1 cellular context compared by ENCODE assay signal in the genomic region with DNA sequence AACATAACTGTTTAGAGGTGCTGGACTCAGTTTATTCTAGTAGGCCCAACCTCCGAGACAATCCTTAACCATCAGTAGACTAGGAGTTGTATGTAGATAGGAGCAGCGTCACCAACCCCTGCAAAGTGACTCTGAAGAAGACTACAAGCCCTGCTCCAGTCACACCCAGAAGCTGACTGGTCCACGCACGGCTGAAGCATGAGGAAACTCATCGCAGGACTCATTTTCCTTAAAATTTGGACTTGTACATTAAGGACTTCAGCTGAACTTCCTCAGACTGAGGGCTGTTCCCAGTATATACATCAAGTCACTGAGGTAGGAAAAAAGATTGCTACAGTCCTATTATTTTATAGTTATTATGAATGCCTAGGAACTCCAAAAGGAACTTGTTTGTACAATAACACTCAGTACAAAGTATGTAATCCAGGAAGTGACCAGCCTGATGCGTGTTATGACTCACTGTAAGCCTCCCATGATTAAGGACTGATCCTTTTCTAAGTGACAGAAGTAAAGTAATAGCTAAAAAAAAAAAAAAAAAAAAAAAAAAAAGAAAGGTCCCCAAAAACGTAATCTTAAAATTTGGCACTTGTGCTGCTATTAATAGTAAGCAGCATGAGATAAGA.
TF ChIP-seq lines count a peak whose summit lies in the region.

No MANE protein-coding gene starts in this region.

TF ChIP-seq in GM12878, 131 proteins besides CTCF, POLR2A, EP300 and RAD21 (continued from another document):
- TF ChIP-seq, protein P1, sequence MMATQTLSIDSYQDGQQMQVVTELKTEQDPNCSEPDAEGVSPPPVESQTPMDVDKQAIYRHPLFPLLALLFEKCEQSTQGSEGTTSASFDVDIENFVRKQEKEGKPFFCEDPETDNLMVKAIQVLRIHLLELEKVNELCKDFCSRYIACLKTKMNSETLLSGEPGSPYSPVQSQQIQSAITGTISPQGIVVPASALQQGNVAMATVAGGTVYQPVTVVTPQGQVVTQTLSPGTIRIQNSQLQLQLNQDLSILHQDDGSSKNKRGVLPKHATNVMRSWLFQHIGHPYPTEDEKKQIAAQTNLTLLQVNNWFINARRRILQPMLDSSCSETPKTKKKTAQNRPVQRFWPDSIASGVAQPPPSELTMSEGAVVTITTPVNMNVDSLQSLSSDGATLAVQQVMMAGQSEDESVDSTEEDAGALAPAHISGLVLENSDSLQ (IDR thresholded peaks at IDR 0.05): peak; percentile 44; the same call in 1 of the 2 replicates
- TF ChIP-seq ASH2L (IDR thresholded peaks at IDR 0.05; ENCODE audit: borderline replicate concordance, low read depth): no peak
- no peak for TF ChIP-seq RELA (IDR thresholded peaks at IDR 0.05; ENCODE audit: borderline replicate concordance, partially characterized antibody)
- no peak for TF ChIP-seq NFIC (IDR thresholded peaks at IDR 0.05; ENCODE audit: low read depth, low read length)
- no peak for TF ChIP-seq ZNF622 (IDR thresholded peaks at IDR 0.05)
- TF ChIP-seq KAT2A (conservative IDR thresholded peaks at IDR 0.05; ENCODE audit: control insufficient read depth, low read depth, low read length): no peak
- 0 out of 2 replicates have a peak, but pooled peaks have one; percentile 17 for TF ChIP-seq ZNF24 (IDR thresholded peaks at IDR 0.05)
- no peak for TF ChIP-seq ZNF217 (IDR thresholded peaks at IDR 0.05)
- peak; percentile 26; the same call in 1 of the 2 replicates for TF ChIP-seq CREB1 (IDR thresholded peaks at IDR 0.05; ENCODE audit: low read depth)
- TF ChIP-seq, protein P2, sequence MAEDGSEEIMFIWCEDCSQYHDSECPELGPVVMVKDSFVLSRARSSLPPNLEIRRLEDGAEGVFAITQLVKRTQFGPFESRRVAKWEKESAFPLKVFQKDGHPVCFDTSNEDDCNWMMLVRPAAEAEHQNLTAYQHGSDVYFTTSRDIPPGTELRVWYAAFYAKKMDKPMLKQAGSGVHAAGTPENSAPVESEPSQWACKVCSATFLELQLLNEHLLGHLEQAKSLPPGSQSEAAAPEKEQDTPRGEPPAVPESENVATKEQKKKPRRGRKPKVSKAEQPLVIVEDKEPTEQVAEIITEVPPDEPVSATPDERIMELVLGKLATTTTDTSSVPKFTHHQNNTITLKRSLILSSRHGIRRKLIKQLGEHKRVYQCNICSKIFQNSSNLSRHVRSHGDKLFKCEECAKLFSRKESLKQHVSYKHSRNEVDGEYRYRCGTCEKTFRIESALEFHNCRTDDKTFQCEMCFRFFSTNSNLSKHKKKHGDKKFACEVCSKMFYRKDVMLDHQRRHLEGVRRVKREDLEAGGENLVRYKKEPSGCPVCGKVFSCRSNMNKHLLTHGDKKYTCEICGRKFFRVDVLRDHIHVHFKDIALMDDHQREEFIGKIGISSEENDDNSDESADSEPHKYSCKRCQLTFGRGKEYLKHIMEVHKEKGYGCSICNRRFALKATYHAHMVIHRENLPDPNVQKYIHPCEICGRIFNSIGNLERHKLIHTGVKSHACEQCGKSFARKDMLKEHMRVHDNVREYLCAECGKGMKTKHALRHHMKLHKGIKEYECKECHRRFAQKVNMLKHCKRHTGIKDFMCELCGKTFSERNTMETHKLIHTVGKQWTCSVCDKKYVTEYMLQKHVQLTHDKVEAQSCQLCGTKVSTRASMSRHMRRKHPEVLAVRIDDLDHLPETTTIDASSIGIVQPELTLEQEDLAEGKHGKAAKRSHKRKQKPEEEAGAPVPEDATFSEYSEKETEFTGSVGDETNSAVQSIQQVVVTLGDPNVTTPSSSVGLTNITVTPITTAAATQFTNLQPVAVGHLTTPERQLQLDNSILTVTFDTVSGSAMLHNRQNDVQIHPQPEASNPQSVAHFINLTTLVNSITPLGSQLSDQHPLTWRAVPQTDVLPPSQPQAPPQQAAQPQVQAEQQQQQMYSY (CRISPR knock-in tag; IDR thresholded peaks at IDR 0.05): no peak
- TF ChIP-seq, protein P3, sequence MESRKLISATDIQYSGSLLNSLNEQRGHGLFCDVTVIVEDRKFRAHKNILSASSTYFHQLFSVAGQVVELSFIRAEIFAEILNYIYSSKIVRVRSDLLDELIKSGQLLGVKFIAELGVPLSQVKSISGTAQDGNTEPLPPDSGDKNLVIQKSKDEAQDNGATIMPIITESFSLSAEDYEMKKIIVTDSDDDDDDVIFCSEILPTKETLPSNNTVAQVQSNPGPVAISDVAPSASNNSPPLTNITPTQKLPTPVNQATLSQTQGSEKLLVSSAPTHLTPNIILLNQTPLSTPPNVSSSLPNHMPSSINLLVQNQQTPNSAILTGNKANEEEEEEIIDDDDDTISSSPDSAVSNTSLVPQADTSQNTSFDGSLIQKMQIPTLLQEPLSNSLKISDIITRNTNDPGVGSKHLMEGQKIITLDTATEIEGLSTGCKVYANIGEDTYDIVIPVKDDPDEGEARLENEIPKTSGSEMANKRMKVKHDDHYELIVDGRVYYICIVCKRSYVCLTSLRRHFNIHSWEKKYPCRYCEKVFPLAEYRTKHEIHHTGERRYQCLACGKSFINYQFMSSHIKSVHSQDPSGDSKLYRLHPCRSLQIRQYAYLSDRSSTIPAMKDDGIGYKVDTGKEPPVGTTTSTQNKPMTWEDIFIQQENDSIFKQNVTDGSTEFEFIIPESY (IDR thresholded peaks at IDR 0.05): no peak
- TF ChIP-seq STAT3 (IDR thresholded peaks at IDR 0.05; ENCODE audit: low read depth, low read length): no peak
- no peak for TF ChIP-seq EGR1 (IDR thresholded peaks at IDR 0.05; ENCODE audit: borderline replicate concordance in 1 of 2, low read depth in 2 of 2, low read length in 2 of 2)
- TF ChIP-seq PAX5 (IDR thresholded peaks at IDR 0.05; ENCODE audit: borderline replicate concordance, low read depth, low read length): no peak
- no peak for TF ChIP-seq ZNF207 (IDR thresholded peaks at IDR 0.05; ENCODE audit: borderline replicate concordance)
- peak; percentile 70 to 72 for TF ChIP-seq IKZF2 (IDR thresholded peaks at IDR 0.05)
- TF ChIP-seq BRCA1 (IDR thresholded peaks at IDR 0.05; ENCODE audit: low read depth, low read length): no peak
- TF ChIP-seq, protein P4, sequence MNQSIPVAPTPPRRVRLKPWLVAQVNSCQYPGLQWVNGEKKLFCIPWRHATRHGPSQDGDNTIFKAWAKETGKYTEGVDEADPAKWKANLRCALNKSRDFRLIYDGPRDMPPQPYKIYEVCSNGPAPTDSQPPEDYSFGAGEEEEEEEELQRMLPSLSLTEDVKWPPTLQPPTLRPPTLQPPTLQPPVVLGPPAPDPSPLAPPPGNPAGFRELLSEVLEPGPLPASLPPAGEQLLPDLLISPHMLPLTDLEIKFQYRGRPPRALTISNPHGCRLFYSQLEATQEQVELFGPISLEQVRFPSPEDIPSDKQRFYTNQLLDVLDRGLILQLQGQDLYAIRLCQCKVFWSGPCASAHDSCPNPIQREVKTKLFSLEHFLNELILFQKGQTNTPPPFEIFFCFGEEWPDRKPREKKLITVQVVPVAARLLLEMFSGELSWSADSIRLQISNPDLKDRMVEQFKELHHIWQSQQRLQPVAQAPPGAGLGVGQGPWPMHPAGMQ (IDR thresholded peaks at IDR 0.05; ENCODE audit: borderline replicate concordance): no peak
- TF ChIP-seq HDGF (IDR thresholded peaks at IDR 0.05): no peak
- TF ChIP-seq ATF7 (IDR thresholded peaks at IDR 0.05; ENCODE audit: low read depth): peak; percentile 91
- no peak for TF ChIP-seq ZNF274 (IDR thresholded peaks at IDR 0.05; ENCODE audit: insufficient read depth, insufficient read length)
